Comparison of ENCODE assay signal across 25 cellular contexts in the genomic region with DNA sequence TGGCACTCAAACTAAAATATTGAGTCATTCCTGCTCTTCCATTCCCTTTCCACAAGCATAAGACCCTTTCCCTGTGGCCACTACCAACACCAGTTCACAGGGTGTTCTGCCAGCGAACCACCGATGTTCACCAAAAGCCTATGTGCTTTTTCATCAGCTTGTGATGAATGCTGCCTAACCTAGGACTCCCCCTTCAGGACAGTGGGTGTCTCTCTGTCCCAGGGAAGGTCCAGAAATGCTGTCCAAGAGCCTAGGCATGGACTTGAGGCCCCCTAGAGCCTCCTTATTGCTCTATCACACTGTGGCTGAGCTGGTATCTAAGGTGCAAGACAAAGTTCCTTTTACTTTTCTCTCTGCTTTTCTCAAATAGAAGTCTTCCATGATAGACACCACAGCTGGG.
DNase-seq lines count a peak whose midpoint lies in the region; ATAC-seq, FAIRE-seq and TF ChIP-seq lines count a peak whose summit lies in the region.
"Had no signal": no experiment of that assay in that cellular context is flagged by ENCODE, and none has a peak within 500 bp of the region (broad histone marks: within the 10 kb centered on the region; RNA-seq: fewer than 3 reads in every experiment).

No MANE protein-coding gene starts in this region.

- no peaks in the 10 kb centered on the region for H3K79me2 ChIP-seq in hepatocyte

- H3K27me3 Mint-ChIP-seq in activated CD8-positive, alpha-beta T cell treated with anti-CD3 and anti-CD28 coated beads for 36 hours, result no peaks in the 10 kb centered on the region

- CTCF ChIA-PET in A673 (lab: Charles Lee), result no interaction called here
- CTCF ChIA-PET in activated CD8-positive, alpha-beta T cell treated with anti-CD3 and anti-CD28 coated beads for 36 hours (lab: Charles Lee), result no interaction called here

- WGBS in hepatocyte (ENCODE audit: low lambda C conversion rate, missing lambda C conversion rate), result 91% methylated on average over 2 of the region's 2 CpGs
- WGBS in heart right ventricle, 2 donors, result 84 to 91% methylated on average over 2 of the region's 2 CpGs

- H3K9me3 ChIP-seq in A673 (ENCODE audit: low read depth, low read length, poor library complexity, severe bottlenecking) (no peaks in the 10 kb centered on the region), NT2/D1 (ENCODE audit: insufficient read depth, low read length) (no peaks in the 10 kb centered on the region), hepatocyte (ENCODE audit: low read depth) (no peaks in the 10 kb centered on the region), heart right ventricle (peaks cover 0 to 12% (median 0%) of the 10 kb centered on the region in 11 donors)
- H3K9me3 ChIP-seq: colonic mucosa, testis had no signal

- POLR2A ChIA-PET in A673 (lab: Charles Lee; ENCODE audit: low non-redundant PET), result no interaction called here
- POLR2A ChIA-PET in activated CD8-positive, alpha-beta T cell treated with anti-CD3 and anti-CD28 coated beads for 36 hours (lab: Charles Lee), result no interaction called here

- no peak overlapping the region for H3K4me3 Mint-ChIP-seq in activated CD8-positive, alpha-beta T cell treated with anti-CD3 and anti-CD28 coated beads for 36 hours

- H3K4me1 Mint-ChIP-seq in activated CD8-positive, alpha-beta T cell treated with anti-CD3 and anti-CD28 coated beads for 36 hours (ENCODE audit: low read depth), result no peaks in the 10 kb centered on the region

- BruUV-seq in A673 (replicated peaks; lab: Mats Ljungman, UMichigan), result no TSS peak

- no peaks in the 10 kb centered on the region for H3K4me1 ChIP-seq in A673 (ENCODE audit: insufficient read depth, low read length, poor library complexity, severe bottlenecking)
- H3K4me1 ChIP-seq in NT2/D1 (ENCODE audit: insufficient read depth, insufficient read length), result no peaks in the 10 kb centered on the region
- no peaks in the 10 kb centered on the region for H3K4me1 ChIP-seq in hepatocyte (ENCODE audit: insufficient read depth)
- H3K4me1 ChIP-seq in heart right ventricle, result no peaks in the 10 kb centered on the region
- H3K4me1 ChIP-seq: colonic mucosa, spleen, testis had no signal

- TF ChIP-seq POLR2A in GM12892 (IDR thresholded peaks at IDR 0.05; ENCODE audit: low read depth, low read length), result no peak

- in situ Hi-C loops in GM13977 (cut with MboI; ENCODE audit: low pct_unique_long_range_greater_than_20kb, low sequenced_read_pairs, unreplicated experiment), result no loop called here

- no peaks in the 10 kb centered on the region for H3K9me2 ChIP-seq in hepatocyte (replicated peaks; ENCODE audit: insufficient read depth)

- no peak for FAIRE-seq in GM12892 (lab: Jason Lieb, UNC)
- FAIRE-seq: D721Med had no signal

- H3K27me3 ChIP-seq in A673 (replicated peaks; ENCODE audit: insufficient read depth, low read depth, low read length, poor library complexity) (no peaks in the 10 kb centered on the region), NT2/D1 (ENCODE audit: insufficient read depth, insufficient read length) (no peaks in the 10 kb centered on the region), hepatocyte (no peaks in the 10 kb centered on the region), heart right ventricle (no peaks in the 10 kb centered on the region)
- H3K27me3 ChIP-seq: brain microvascular endothelial cell, colonic mucosa, testis had no signal

- no peak overlapping the region for H3K4me2 ChIP-seq in hepatocyte

- no peaks in the 10 kb centered on the region for H4K20me1 ChIP-seq in hepatocyte (ENCODE audit: insufficient read depth, poor library complexity, severe bottlenecking)

- H2AFZ ChIP-seq in hepatocyte, result no peak overlapping the region

- no peak for TF ChIP-seq CTCF in A673 (conservative IDR thresholded peaks at IDR 0.05; ENCODE audit: low read depth, low read length)
- peak; percentile 11 for TF ChIP-seq CTCF in GM13977 (IDR thresholded peaks at IDR 0.05; ENCODE audit: extremely low read depth, insufficient read depth, missing control alignments)
- TF ChIP-seq CTCF in hepatocyte (IDR thresholded peaks at IDR 0.05; ENCODE audit: poor library complexity), result peak; percentile 11
- TF ChIP-seq CTCF in heart right ventricle (IDR thresholded peaks at IDR 0.05), result no peak
- no peak for TF ChIP-seq CTCF in activated CD8-positive, alpha-beta T cell treated with anti-CD3 and anti-CD28 coated beads for 36 hours (IDR thresholded peaks at IDR 0.05)

- no peaks in the 10 kb centered on the region for H3K9me3 Mint-ChIP-seq in activated CD8-positive, alpha-beta T cell treated with anti-CD3 and anti-CD28 coated beads for 36 hours

- H3K36me3 ChIP-seq in A673 (ENCODE audit: insufficient read depth, low read length, poor library complexity, severe bottlenecking), result no peaks in the 10 kb centered on the region
- H3K36me3 ChIP-seq in NT2/D1 (ENCODE audit: insufficient read depth, insufficient read length, low read length), result no peaks in the 10 kb centered on the region
- H3K36me3 ChIP-seq in hepatocyte (replicated peaks; ENCODE audit: insufficient read depth, low read depth), result no peaks in the 10 kb centered on the region
- H3K36me3 ChIP-seq in heart right ventricle, result no peaks in the 10 kb centered on the region
- H3K36me3 ChIP-seq: brain microvascular endothelial cell, colonic mucosa, spleen had no signal

- intact Hi-C loops in A673 (cut with micrococcal nuclease; ENCODE audit: unreplicated experiment) (no loop called here), heart right ventricle (cut with DNase I) (no loop called here)
- intact Hi-C loops in activated CD8-positive, alpha-beta T cell treated with anti-CD3 and anti-CD28 coated beads for 36 hours (cut with micrococcal nuclease), result no loop called here

- H3K36me3 Mint-ChIP-seq in activated CD8-positive, alpha-beta T cell treated with anti-CD3 and anti-CD28 coated beads for 36 hours (ENCODE audit: low read depth), result no peaks in the 10 kb centered on the region

- no peak for ATAC-seq in heart right ventricle
- ATAC-seq in activated CD8-positive, alpha-beta T cell treated with anti-CD3 and anti-CD28 coated beads for 36 hours, result no peak

- H3K27ac Mint-ChIP-seq in activated CD8-positive, alpha-beta T cell treated with anti-CD3 and anti-CD28 coated beads for 36 hours, result no peak overlapping the region

- H3K4me3 ChIP-seq in A673 (ENCODE audit: low read depth, low read length, poor library complexity, severe bottlenecking), result no peak overlapping the region
- no peak overlapping the region for H3K4me3 ChIP-seq in NT2/D1 (ENCODE audit: insufficient read length, low read depth)
- no peak overlapping the region for H3K4me3 ChIP-seq in hepatocyte
- no peak overlapping the region for H3K4me3 ChIP-seq in heart right ventricle
- H3K4me3 ChIP-seq: colonic mucosa, spleen, testis had no signal

- no peak overlapping the region for H3K9ac ChIP-seq in NT2/D1 (ENCODE audit: insufficient read length, low read depth)

- H3K27ac ChIP-seq in A673 (ENCODE audit: low read depth, low read length, poor library complexity, severe bottlenecking) (no peak overlapping the region), hepatocyte (no peak overlapping the region), heart right ventricle (no peak overlapping the region)
- H3K27ac ChIP-seq: brain microvascular endothelial cell, colonic mucosa, spleen, testis had no signal

- peak; percentile 0 for DNase-seq in A673 (ENCODE audit: low spot score)
- no peak for DNase-seq in GM13977 (ENCODE audit: low spot score)
- DNase-seq in NT2/D1 (ENCODE audit: low read depth, low spot score), result peak; percentile 13
- no peak for DNase-seq in hepatocyte (ENCODE audit: low spot score)
- DNase-seq in NCI-H446 treated with DMSO at 0.1 percent for 48 hours (lab: John Stamatoyannopoulos, UW), result no peak
- DNase-seq in heart right ventricle, result no peak
- no peak for DNase-seq in GM12892 (ENCODE audit: insufficient read length)
- no peak for DNase-seq in activated CD8-positive, alpha-beta T cell treated with anti-CD3 and anti-CD28 coated beads for 36 hours
- DNase-seq: activated CD4-positive, alpha-beta T cell treated with anti-CD3 and anti-CD28 coated beads, Interleukin-2, amount 50 U/mL, for 4 hours; activated effector memory CD4-positive, alpha-beta T cell treated with anti-CD3 and anti-CD28 coated beads, Interleukin-2, amount 50 U/mL, for 16 hours; brain microvascular endothelial cell; colonic mucosa; GDM1; kidney glomerular epithelial cell; mammary epithelial cell; MM.1S; NCI-H1694; NCI-H69; occipital lobe; SHP77; spleen; stimulated activated CD4-positive, alpha-beta T cell treated with anti-CD3 and anti-CD28 coated beads, Interleukin-4, amount 100 ng/mL, for 1 hour; stimulated activated naive CD4-positive, alpha-beta T cell; testis had no signal

Comparison
In these comparisons a context has a peak if more than half of its experiments do, and no peak if none do; other contexts are left out.
1. DNase-seq: peak in A673 (single experiment) and NT2/D1 (single experiment); none in GM13977 (single experiment), hepatocyte (single experiment), NCI-H446 treated with DMSO at 0.1 percent for 48 hours (single experiment), heart right ventricle (0 of 2), GM12892 (single experiment) and activated CD8-positive, alpha-beta T cell treated with anti-CD3 and anti-CD28 coated beads for 36 hours (single experiment).
2. CTCF ChIP-seq: peak in GM13977 (single experiment) and hepatocyte (single experiment); none in A673 (single experiment), heart right ventricle (0 of 9) and activated CD8-positive, alpha-beta T cell treated with anti-CD3 and anti-CD28 coated beads for 36 hours (single experiment).